18 cellular contexts compared by ENCODE assay signal in the genomic region with DNA sequence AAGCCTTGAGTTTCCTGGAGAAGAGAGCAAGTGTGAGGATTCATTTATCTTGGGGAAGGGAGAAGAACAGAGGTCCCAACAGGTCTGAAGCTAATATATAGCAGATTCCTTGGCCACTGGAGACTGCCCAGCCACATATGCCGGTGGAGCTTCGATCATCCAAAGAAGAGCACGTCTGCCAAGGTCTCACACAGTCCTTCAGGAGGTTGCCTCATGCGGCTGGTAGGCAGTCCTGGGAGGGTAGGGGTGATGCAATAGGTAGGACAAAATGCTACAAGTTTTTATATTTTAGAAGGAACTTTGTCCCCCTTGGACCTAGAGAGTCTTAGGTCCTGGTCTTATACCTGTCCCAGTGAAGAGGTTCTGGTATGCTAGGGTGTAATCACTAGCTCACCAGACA.
"Had no signal": no experiment of that assay in that cellular context is flagged by ENCODE, and none has a peak within 500 bp of the region (broad histone marks: within the 10 kb centered on the region; RNA-seq: fewer than 3 reads in every experiment).

No MANE protein-coding gene starts in this region.

- DNase-seq: KBM-7, MV-4-11, NCI-H1048, NCI-H1105, NCI-H1417, NCI-H1436 treated with DMSO at 0.1 percent for 48 hours, NCI-H1694, NCI-H187 treated with DMSO at 0.1 percent for 48 hours, NCI-H2171 treated with DMSO at 0.1 percent for 48 hours, NCI-H2227 treated with DMSO at 0.1 percent for 48 hours, NCI-H446, NCI-H510A, NCI-H524 treated with DMSO at 0.1 percent for 48 hours, NCI-H69, NCI-H774, RPMI8226, SHP77, SK-N-SH had no signal

- H3K9me3 ChIP-seq: SK-N-SH had no signal

- H3K4me2 ChIP-seq: SK-N-SH had no signal

- H3K9ac ChIP-seq: SK-N-SH had no signal
